Comparison of ENCODE assay signal across 1 cellular context in genomic region chrX:12082959-12083358, GRCh38. TPM values are rescaled to one million over a fixed set of nuclear protein-coding genes. Genes with fewer than 3 reads are reported as not detected.
"Had no signal": no experiment of that assay in that cellular context is flagged by ENCODE, and none has a peak within 500 bp of the region (broad histone marks: within the 10 kb centered on the region; RNA-seq: fewer than 3 reads in every experiment).

No MANE protein-coding gene starts in this region.

RNA-seq across cellular contexts. Expression of gene FRMPD4, which starts 55.3 kb away (rescaled TPM):
- polyA plus RNA-seq: GM12878 had no signal
